Comparison of ENCODE assay signal across 1 cellular context in genomic region chr5:140113699-140114263, GRCh38.
A peak's percentile ranks its signal among the peaks of the same experiment; 100 is the strongest.
TF ChIP-seq lines count a peak whose summit lies in the region.

TSS of gene PURA (plus strand) at chr5:140114109. CDS start at chr5:140114182, 73 bp downstream.

TF ChIP-seq in WTC11, 78 proteins besides CTCF, POLR2A, EP300 and RAD21 (continued from another document):
- TF ChIP-seq FOXP4 (CRISPR knock-in tag; IDR thresholded peaks at IDR 0.05): 0 out of 2 replicates have a peak, but pooled peaks have one; percentile 7
- no peak for TF ChIP-seq ZNF121 (CRISPR knock-in tag; IDR thresholded peaks at IDR 0.05)
- no peak for TF ChIP-seq PREB (CRISPR knock-in tag; IDR thresholded peaks at IDR 0.05; ENCODE audit: borderline replicate concordance)
- 0 out of 2 replicates have a peak, but pooled peaks have one; percentile 70 for TF ChIP-seq TP53 (CRISPR knock-in tag; IDR thresholded peaks at IDR 0.05)
- no peak for TF ChIP-seq CREM (CRISPR knock-in tag; IDR thresholded peaks at IDR 0.05)
- no peak for TF ChIP-seq ZNF416 (CRISPR knock-in tag; IDR thresholded peaks at IDR 0.05)
- 0 out of 2 replicates have a peak, but pooled peaks have one; percentile 19 for TF ChIP-seq ETV6 (CRISPR knock-in tag; IDR thresholded peaks at IDR 0.05)
- TF ChIP-seq SP1 (CRISPR knock-in tag; conservative IDR thresholded peaks at IDR 0.05): peak; percentile 69
- peak; percentile 73; the same call in 1 of the 2 replicates for TF ChIP-seq FOXK1 (CRISPR knock-in tag; IDR thresholded peaks at IDR 0.05)
- no peak for TF ChIP-seq ZMAT4 (CRISPR knock-in tag; IDR thresholded peaks at IDR 0.05)
- TF ChIP-seq NR3C1 (CRISPR knock-in tag; conservative IDR thresholded peaks at IDR 0.05; ENCODE audit: low read depth): no peak
- no peak for TF ChIP-seq ATF3 (CRISPR knock-in tag; conservative IDR thresholded peaks at IDR 0.05)
- no peak for TF ChIP-seq RELA (CRISPR knock-in tag; IDR thresholded peaks at IDR 0.05; ENCODE audit: borderline replicate concordance)
- no peak for TF ChIP-seq ZNF532 (CRISPR knock-in tag; IDR thresholded peaks at IDR 0.05; ENCODE audit: borderline replicate concordance)
- TF ChIP-seq ZNF219 (CRISPR knock-in tag; IDR thresholded peaks at IDR 0.05; ENCODE audit: borderline replicate concordance): no peak
- no peak for TF ChIP-seq TEAD1 (CRISPR knock-in tag; IDR thresholded peaks at IDR 0.05)
- peak; percentile 68; the same call in 1 of the 2 replicates for TF ChIP-seq FOXP1 (CRISPR knock-in tag; IDR thresholded peaks at IDR 0.05; ENCODE audit: borderline replicate concordance)
